In the genomic region with DNA sequence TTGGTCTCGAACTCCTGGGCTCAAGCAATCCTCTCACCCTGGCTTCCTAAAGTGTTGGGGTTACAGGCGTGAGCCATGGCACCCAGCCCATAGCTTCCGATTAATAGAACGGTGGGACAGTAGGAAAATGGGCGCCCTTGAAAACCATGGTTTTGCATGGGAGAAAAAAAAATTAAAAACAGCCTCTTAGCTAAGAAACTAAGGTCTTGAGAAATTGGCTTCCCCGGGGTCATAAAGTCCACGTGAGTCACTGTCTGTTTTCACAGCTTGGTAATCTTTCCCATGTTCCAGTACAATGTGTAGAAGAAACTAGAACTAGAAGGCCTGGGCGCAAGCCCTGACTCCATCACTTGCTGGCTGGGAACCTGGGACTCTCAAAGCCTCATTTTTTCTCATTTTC, we compare ENCODE assay signal across 11 cellular contexts. TPM values are rescaled to one million over a fixed set of nuclear protein-coding genes. Genes with fewer than 3 reads are reported as not detected.
DNase-seq lines count a peak whose midpoint lies in the region; ATAC-seq and TF ChIP-seq lines count a peak whose summit lies in the region.
"Had no signal": no experiment of that assay in that cellular context is flagged by ENCODE, and none has a peak within 500 bp of the region (broad histone marks: within the 10 kb centered on the region; RNA-seq: fewer than 3 reads in every experiment).

No MANE protein-coding gene starts in this region.

- H3K79me2 ChIP-seq in GM23248 (ENCODE audit: insufficient read depth) = peaks cover 97% of the 10 kb centered on the region

- H3K4me3 Mint-ChIP-seq in activated naive CD8-positive, alpha-beta T cell treated with anti-CD3 and anti-CD28 coated beads for 36 hours = no peak overlapping the region
- H3K4me3 Mint-ChIP-seq: activated B cell treated with CpG ODN at 0.5 μM for 24 hours had no signal

- WGBS in GM23248 (ENCODE audit: low coverage in 1 of 2, low lambda C conversion rate in 2 of 2, missing lambda C conversion rate in 2 of 2), 2 experiments = 16 to 17% methylated on average over 8 of the region's 8 CpGs
- WGBS in heart right ventricle, 2 donors = 72 to 80% methylated on average over 8 of the region's 8 CpGs

- H2AFZ ChIP-seq in GM23248 = peak overlapping the region; percentile 32; the same call in 1 of the 2 replicates

- H3K27ac ChIP-seq in GM23248 (peak overlapping the region; percentile 87), heart right ventricle (peak overlapping the region in 9 of 10 donors; percentile 61 to 81 (median 71)), skin epidermis (peak overlapping the region in 14 of 21 experiments; percentile 16 to 79 (median 56))
- H3K27ac ChIP-seq: KMS-11 had no signal

- DNase-seq in GM23248 (peak; percentile 95), heart right ventricle (peak in 1 of 2 donors; percentile 48), KBM-7 (no peak)
- no peak for DNase-seq in activated naive CD8-positive, alpha-beta T cell treated with anti-CD3 and anti-CD28 coated beads for 36 hours
- no peak for DNase-seq in stimulated activated CD4-positive, alpha-beta T cell treated with anti-CD3 and anti-CD28 coated beads, Interleukin-12 subunit alpha, Interleukin-12 subunit beta, amount 100 ng/mL, for 4 hours
- DNase-seq: activated B cell treated with CpG ODN at 0.5 μM for 24 hours, hippocampal formation had no signal

- no peaks in the 10 kb centered on the region for H3K36me3 ChIP-seq in GM23248 (ENCODE audit: low read depth)
- H3K36me3 ChIP-seq in heart right ventricle = no peaks in the 10 kb centered on the region

- ATAC-seq in heart right ventricle (peak; percentile 26 to 75 (median 64)), HG03520 (IDR thresholded peaks at IDR 0.05; ENCODE audit: unreplicated experiment) (no peak), HG03457 (IDR thresholded peaks at IDR 0.05; ENCODE audit: unreplicated experiment) (no peak)

- H3K4me1 ChIP-seq in GM23248 (ENCODE audit: insufficient read depth) (peaks cover 35% of the 10 kb centered on the region), heart right ventricle (peaks cover 16 to 91% (median 82%) of the 10 kb centered on the region in 9 donors)

- no peaks in the 10 kb centered on the region for H4K20me1 ChIP-seq in GM23248 (ENCODE audit: insufficient read depth)

- peak overlapping the region; percentile 75 for H3K9ac ChIP-seq in GM23248
- H3K9ac ChIP-seq: KMS-11 had no signal

- H3K4me3 ChIP-seq in GM23248 (no peak overlapping the region), heart right ventricle (no peak overlapping the region), skin epidermis (no peak overlapping the region)

- no peak for TF ChIP-seq CTCF in heart right ventricle (IDR thresholded peaks at IDR 0.05)

- no peaks in the 10 kb centered on the region for H3K27me3 Mint-ChIP-seq in activated naive CD8-positive, alpha-beta T cell treated with anti-CD3 and anti-CD28 coated beads for 36 hours
- H3K27me3 Mint-ChIP-seq: activated B cell treated with CpG ODN at 0.5 μM for 24 hours had no signal

- H3K9me3 ChIP-seq in GM23248 (ENCODE audit: low read depth) (no peaks in the 10 kb centered on the region), heart right ventricle (peaks cover 0 to 16% (median 0%) of the 10 kb centered on the region in 11 donors)

- H3K27ac Mint-ChIP-seq in activated naive CD8-positive, alpha-beta T cell treated with anti-CD3 and anti-CD28 coated beads for 36 hours = peak overlapping the region; percentile 78
- H3K27ac Mint-ChIP-seq: activated B cell treated with CpG ODN at 0.5 μM for 24 hours had no signal

- peak overlapping the region; percentile 68 for H3K4me2 ChIP-seq in GM23248 (ENCODE audit: unreplicated experiment)
- H3K4me2 ChIP-seq: KMS-11 had no signal

- H3K9me3 Mint-ChIP-seq in activated naive CD8-positive, alpha-beta T cell treated with anti-CD3 and anti-CD28 coated beads for 36 hours = peaks cover 25% of the 10 kb centered on the region

- no peaks in the 10 kb centered on the region for H3K9me2 ChIP-seq in GM23248 (ENCODE audit: insufficient read depth)

- in situ Hi-C loops in GM23248 (cut with MboI) (no loop called here), KBM-7 (cut with MboI; ENCODE audit: low pct_unique_long_range_greater_than_20kb, low sequenced_read_pairs) (loop anchor here (25.0 kb wide), 1 partner anchor 196 kb away; no protein-coding TSS in a partner anchor)

- no peaks in the 10 kb centered on the region for H3K27me3 ChIP-seq in GM23248 (replicated peaks; ENCODE audit: insufficient read depth)
- H3K27me3 ChIP-seq in heart right ventricle = no peaks in the 10 kb centered on the region

- peaks cover 32% of the 10 kb centered on the region for H3F3A ChIP-seq in GM23248 (ENCODE audit: insufficient read depth)

- intact Hi-C loops in heart right ventricle (cut with DNase I) = no loop called here

- peaks cover 79% of the 10 kb centered on the region for H3K36me3 Mint-ChIP-seq in activated naive CD8-positive, alpha-beta T cell treated with anti-CD3 and anti-CD28 coated beads for 36 hours

- H3K4me1 Mint-ChIP-seq in activated naive CD8-positive, alpha-beta T cell treated with anti-CD3 and anti-CD28 coated beads for 36 hours = peaks cover 97% of the 10 kb centered on the region

RNA-seq across cellular contexts. Expression of a gene that starts 20.7 kb away (rescaled TPM):
- 13.4 and 14.2 TPM in 2 replicates for total RNA-seq in GM23248 (2014; rRNA removed; shearing (Covaris generic))
- polyA plus RNA-seq in GM23248 (2016; fragmentation: Nextera tagmentation; extraction: Ambion mirVana) (11.0 and 11.7 TPM in 2 replicates), heart right ventricle (10 to 100 TPM; 10.4 to 10.8 TPM)
- 10 to 100 TPM; 67.3 to 68.7 TPM for total RNA-seq in activated naive CD8-positive, alpha-beta T cell treated with anti-CD3 and anti-CD28 coated beads for 36 hours
- total RNA-seq in heart right ventricle = 10 to 100 TPM; 11.8 to 33.5 (median 18.1) TPM

Comparison
In these comparisons a context has a peak if more than half of its experiments do, and no peak if none do; other contexts are left out.
1. ATAC-seq: peak in heart right ventricle (8 of 8); none in HG03520 (single experiment) and HG03457 (single experiment).
2. Peak in every context shown above with its lines, with median percentiles within 50 percentile points of each other: H3K27ac ChIP-seq.